1 cellular context compared by ENCODE assay signal in the genomic region with DNA sequence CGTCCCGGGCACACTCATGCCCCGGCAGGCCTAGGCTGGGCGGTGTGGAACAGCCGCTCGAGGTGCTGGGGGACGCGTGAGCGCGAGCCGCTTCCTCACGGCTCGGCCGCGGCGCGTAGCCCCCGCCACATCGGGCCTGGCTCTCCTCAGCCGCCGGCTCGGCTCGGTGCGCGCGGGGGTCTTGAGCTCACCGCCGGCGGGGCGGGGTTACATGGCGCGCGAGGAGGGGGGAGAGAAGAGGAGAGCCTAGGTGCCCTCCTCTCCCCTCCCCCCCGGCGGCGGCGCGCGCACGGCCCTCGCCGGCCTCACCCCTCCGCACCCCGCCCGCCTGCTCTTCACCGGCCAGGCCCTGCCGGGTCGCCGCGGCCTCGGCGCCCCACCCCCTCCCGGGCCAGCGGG.
TF ChIP-seq lines count a peak whose summit lies in the region.

No MANE protein-coding gene starts in this region.

TF ChIP-seq in neural cell, 6 proteins besides CTCF, POLR2A, EP300 and RAD21 (continued from another document):
- TF ChIP-seq, protein P1, sequence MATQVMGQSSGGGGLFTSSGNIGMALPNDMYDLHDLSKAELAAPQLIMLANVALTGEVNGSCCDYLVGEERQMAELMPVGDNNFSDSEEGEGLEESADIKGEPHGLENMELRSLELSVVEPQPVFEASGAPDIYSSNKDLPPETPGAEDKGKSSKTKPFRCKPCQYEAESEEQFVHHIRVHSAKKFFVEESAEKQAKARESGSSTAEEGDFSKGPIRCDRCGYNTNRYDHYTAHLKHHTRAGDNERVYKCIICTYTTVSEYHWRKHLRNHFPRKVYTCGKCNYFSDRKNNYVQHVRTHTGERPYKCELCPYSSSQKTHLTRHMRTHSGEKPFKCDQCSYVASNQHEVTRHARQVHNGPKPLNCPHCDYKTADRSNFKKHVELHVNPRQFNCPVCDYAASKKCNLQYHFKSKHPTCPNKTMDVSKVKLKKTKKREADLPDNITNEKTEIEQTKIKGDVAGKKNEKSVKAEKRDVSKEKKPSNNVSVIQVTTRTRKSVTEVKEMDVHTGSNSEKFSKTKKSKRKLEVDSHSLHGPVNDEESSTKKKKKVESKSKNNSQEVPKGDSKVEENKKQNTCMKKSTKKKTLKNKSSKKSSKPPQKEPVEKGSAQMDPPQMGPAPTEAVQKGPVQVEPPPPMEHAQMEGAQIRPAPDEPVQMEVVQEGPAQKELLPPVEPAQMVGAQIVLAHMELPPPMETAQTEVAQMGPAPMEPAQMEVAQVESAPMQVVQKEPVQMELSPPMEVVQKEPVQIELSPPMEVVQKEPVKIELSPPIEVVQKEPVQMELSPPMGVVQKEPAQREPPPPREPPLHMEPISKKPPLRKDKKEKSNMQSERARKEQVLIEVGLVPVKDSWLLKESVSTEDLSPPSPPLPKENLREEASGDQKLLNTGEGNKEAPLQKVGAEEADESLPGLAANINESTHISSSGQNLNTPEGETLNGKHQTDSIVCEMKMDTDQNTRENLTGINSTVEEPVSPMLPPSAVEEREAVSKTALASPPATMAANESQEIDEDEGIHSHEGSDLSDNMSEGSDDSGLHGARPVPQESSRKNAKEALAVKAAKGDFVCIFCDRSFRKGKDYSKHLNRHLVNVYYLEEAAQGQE (IDR thresholded peaks at IDR 0.05; ENCODE audit: borderline replicate concordance), result no peak
- TF ChIP-seq SMC3 (conservative IDR thresholded peaks at IDR 0.05; ENCODE audit: poor library complexity), result no peak
- TF ChIP-seq MXI1 (conservative IDR thresholded peaks at IDR 0.05; ENCODE audit: poor library complexity, severe bottlenecking), result no peak
- TF ChIP-seq EZH2 (IDR thresholded peaks at IDR 0.05; ENCODE audit: borderline replicate concordance, insufficient read depth, low read length, poor library complexity, severe bottlenecking), result no peak
- TF ChIP-seq POLR2AphosphoS5 (IDR thresholded peaks at IDR 0.05), result peak; percentile 58
